9 cellular contexts compared by ENCODE assay signal in the genomic region with DNA sequence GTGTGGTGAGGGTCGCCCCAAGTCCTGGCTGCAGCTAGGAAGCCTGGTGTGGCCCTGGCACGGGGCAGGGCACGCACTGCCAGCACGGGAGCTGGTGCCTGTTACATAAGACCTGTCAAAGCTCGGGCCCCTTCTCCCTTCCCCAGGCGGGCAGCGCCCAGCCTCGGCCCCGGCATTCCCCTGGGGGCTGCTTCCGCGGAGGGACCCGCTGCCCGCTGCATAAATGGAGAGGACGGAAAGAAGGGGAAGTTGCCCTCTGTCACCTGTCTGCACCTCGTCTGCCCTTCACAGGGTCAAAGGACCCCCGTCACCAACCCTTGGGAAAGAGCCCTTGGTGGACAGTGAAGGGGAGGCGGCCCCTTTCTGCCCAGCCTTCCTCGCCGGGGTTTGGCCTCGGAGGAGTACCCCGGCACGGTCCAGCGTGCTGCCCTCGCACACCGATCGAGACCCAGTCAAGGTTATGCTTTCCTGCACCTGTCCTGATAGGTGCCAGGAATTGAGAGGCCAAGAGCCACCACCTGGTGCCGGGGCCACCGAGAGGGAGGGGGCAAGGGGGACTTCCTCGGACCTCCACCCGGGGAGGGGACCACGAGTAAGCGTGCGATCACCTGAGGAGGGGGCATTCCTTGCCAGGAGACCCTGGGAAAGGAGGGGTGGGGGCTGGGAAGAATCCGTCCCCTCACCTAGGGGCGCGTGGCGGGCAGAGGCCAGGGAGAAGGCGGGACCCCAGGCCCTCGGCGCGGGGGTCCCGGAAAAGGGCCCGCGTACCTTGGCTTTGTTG. TPM values are rescaled to one million over a fixed set of nuclear protein-coding genes. Genes with fewer than 3 reads are reported as not detected.
DNase-seq lines count a peak whose midpoint lies in the region; ATAC-seq and TF ChIP-seq lines count a peak whose summit lies in the region.
"Had no signal": no experiment of that assay in that cellular context is flagged by ENCODE, and none has a peak within 500 bp of the region (broad histone marks: within the 10 kb centered on the region; RNA-seq: fewer than 3 reads in every experiment).

No MANE protein-coding gene starts in this region.

- H3K9me3 Mint-ChIP-seq in stimulated activated naive CD8-positive, alpha-beta T cell treated with anti-CD3 and anti-CD28 coated beads, Interleukin-15, amount 100 ng/mL, for 72 hours = no peaks in the 10 kb centered on the region

- peak; percentile 55 for ATAC-seq in left lobe of liver
- peak; percentile 35 for ATAC-seq in stimulated activated naive CD8-positive, alpha-beta T cell treated with anti-CD3 and anti-CD28 coated beads, Interleukin-15, amount 100 ng/mL, for 72 hours
- no peak for ATAC-seq in GM21529 (IDR thresholded peaks at IDR 0.05; ENCODE audit: unreplicated experiment)

- DNase-seq in DMS 273 (lab: John Stamatoyannopoulos, UW; ENCODE audit: unreplicated experiment) (peak; percentile 53), DMS 273 treated with DMSO at 0.1 percent for 48 hours (lab: John Stamatoyannopoulos, UW) (no peak), astrocyte of the cerebellum (ENCODE audit: low read depth) (no peak), left lobe of liver (ENCODE audit: low spot score) (peak; percentile 78), HuH-7 (ENCODE audit: low spot score) (no peak), SKM-1 (lab: John Stamatoyannopoulos, UW; ENCODE audit: unreplicated experiment) (no peak)
- DNase-seq in stimulated activated naive CD8-positive, alpha-beta T cell treated with anti-CD3 and anti-CD28 coated beads, Interleukin-15, amount 100 ng/mL, for 72 hours = no peak
- DNase-seq: SHP77 had no signal

- H3K4me3 ChIP-seq in astrocyte of the cerebellum (ENCODE audit: low read depth, low read length) = peak overlapping the region; percentile 26

- peaks cover 68% of the 10 kb centered on the region for H3K27me3 Mint-ChIP-seq in stimulated activated naive CD8-positive, alpha-beta T cell treated with anti-CD3 and anti-CD28 coated beads, Interleukin-15, amount 100 ng/mL, for 72 hours

- H3K4me3 Mint-ChIP-seq in stimulated activated naive CD8-positive, alpha-beta T cell treated with anti-CD3 and anti-CD28 coated beads, Interleukin-15, amount 100 ng/mL, for 72 hours = peak overlapping the region; percentile 42 to 47

- no peak overlapping the region for H3K27ac Mint-ChIP-seq in stimulated activated naive CD8-positive, alpha-beta T cell treated with anti-CD3 and anti-CD28 coated beads, Interleukin-15, amount 100 ng/mL, for 72 hours

- H3K4me1 Mint-ChIP-seq in stimulated activated naive CD8-positive, alpha-beta T cell treated with anti-CD3 and anti-CD28 coated beads, Interleukin-15, amount 100 ng/mL, for 72 hours = peaks cover 15% of the 10 kb centered on the region

- TF ChIP-seq CTCF in astrocyte of the cerebellum (IDR thresholded peaks at IDR 0.05; ENCODE audit: low read depth, low read length, missing control alignments) = no peak

- in situ Hi-C loops in astrocyte of the cerebellum (cut with HindIII; ENCODE audit: low sequenced_read_pairs) = loop anchor here (25.0 kb wide), 1 partner anchor 349 kb away; no protein-coding TSS in a partner anchor

RNA-seq across cellular contexts. Expression of a gene that starts 16.8 kb away (rescaled TPM):
- total RNA-seq in left lobe of liver = not detected

RNA-seq across cellular contexts. Expression of a gene that starts 18.2 kb away (rescaled TPM):
- 10.9 TPM for total RNA-seq in left lobe of liver

RNA-seq across cellular contexts. Expression of a gene that starts 22.6 kb away (rescaled TPM):
- total RNA-seq in left lobe of liver = 4.7 TPM

RNA-seq across cellular contexts. Expression of a gene that starts 28.9 kb away (rescaled TPM):
- total RNA-seq in left lobe of liver = 15.0 TPM

RNA-seq across cellular contexts. Expression of a gene that starts 46.3 kb away (rescaled TPM):
- 1.5 TPM for total RNA-seq in left lobe of liver

Comparison
In these comparisons a context has a peak if more than half of its experiments do, and no peak if none do; other contexts are left out.
1. DNase-seq: peak in DMS 273 (single experiment) and left lobe of liver (single experiment); none in DMS 273 treated with DMSO at 0.1 percent for 48 hours (single experiment), astrocyte of the cerebellum (single experiment), stimulated activated naive CD8-positive, alpha-beta T cell treated with anti-CD3 and anti-CD28 coated beads, Interleukin-15, amount 100 ng/mL, for 72 hours (0 of 2), HuH-7 (single experiment) and SKM-1 (single experiment).